2 cellular contexts compared by ENCODE assay signal in genomic region chr6:157790548-157791160, GRCh38.
TF ChIP-seq lines count a peak whose summit lies in the region.

No MANE protein-coding gene starts in this region.

TF ChIP-seq in IMR-90, 13 proteins besides CTCF, POLR2A, EP300 and RAD21:
- TF ChIP-seq NFE2L2 (IDR thresholded peaks at IDR 0.05; ENCODE audit: low read depth, low read length): no peak
- TF ChIP-seq RCOR1 (IDR thresholded peaks at IDR 0.05; ENCODE audit: insufficient replicate concordance, low read length): no peak
- TF ChIP-seq, protein P1, sequence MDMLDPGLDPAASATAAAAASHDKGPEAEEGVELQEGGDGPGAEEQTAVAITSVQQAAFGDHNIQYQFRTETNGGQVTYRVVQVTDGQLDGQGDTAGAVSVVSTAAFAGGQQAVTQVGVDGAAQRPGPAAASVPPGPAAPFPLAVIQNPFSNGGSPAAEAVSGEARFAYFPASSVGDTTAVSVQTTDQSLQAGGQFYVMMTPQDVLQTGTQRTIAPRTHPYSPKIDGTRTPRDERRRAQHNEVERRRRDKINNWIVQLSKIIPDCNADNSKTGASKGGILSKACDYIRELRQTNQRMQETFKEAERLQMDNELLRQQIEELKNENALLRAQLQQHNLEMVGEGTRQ (IDR thresholded peaks at IDR 0.05; ENCODE audit: low read depth, low read length): no peak
- no peak for TF ChIP-seq FOS (IDR thresholded peaks at IDR 0.05; ENCODE audit: low read depth, low read length)
- TF ChIP-seq BHLHE40 (IDR thresholded peaks at IDR 0.05; ENCODE audit: low read depth, low read length): no peak
- TF ChIP-seq SMC3 (IDR thresholded peaks at IDR 0.05; ENCODE audit: low read depth, low read length): no peak
- TF ChIP-seq RFX5 (IDR thresholded peaks at IDR 0.05; ENCODE audit: low read depth, low read length): no peak
- TF ChIP-seq MAFK (IDR thresholded peaks at IDR 0.05; ENCODE audit: low read depth, low read length): no peak
- no peak for TF ChIP-seq MXI1 (IDR thresholded peaks at IDR 0.05; ENCODE audit: borderline replicate concordance, low read depth, low read length)
- no peak for TF ChIP-seq CHD1 (IDR thresholded peaks at IDR 0.05; ENCODE audit: low read depth, low read length)
- TF ChIP-seq CEBPB (IDR thresholded peaks at IDR 0.05; ENCODE audit: low read depth, low read length): no peak
TF ChIP-seq in IMR-90: peak in this region for 0.

TF ChIP-seq in K562, 482 proteins besides CTCF, POLR2A, EP300 and RAD21 (continues in another document):
- TF ChIP-seq ZNF668 (CRISPR knock-in tag; IDR thresholded peaks at IDR 0.05): no peak
- TF ChIP-seq CC2D1A (IDR thresholded peaks at IDR 0.05): no peak
- TF ChIP-seq MAX (CRISPR knock-in tag; IDR thresholded peaks at IDR 0.05): no peak
- TF ChIP-seq CTBP1 (IDR thresholded peaks at IDR 0.05; ENCODE audit: borderline replicate concordance): peak; percentile 11; the same call in 1 of the 2 replicates
- no peak for TF ChIP-seq ADNP (tag; IDR thresholded peaks at IDR 0.05)
- no peak for TF ChIP-seq PHF20 (IDR thresholded peaks at IDR 0.05; ENCODE audit: partially characterized antibody)
- TF ChIP-seq HDAC1 (IDR thresholded peaks at IDR 0.05): 0 out of 4 replicates have a peak, but pooled peaks of 1 of the 2 experiments have one; percentile 25
- no peak for TF ChIP-seq ZNF3 (CRISPR knock-in tag; IDR thresholded peaks at IDR 0.05)
- no peak for TF ChIP-seq PRMT5 (CRISPR knock-in tag; IDR thresholded peaks at IDR 0.05)
- TF ChIP-seq HDAC2 (IDR thresholded peaks at IDR 0.05): no peak
- TF ChIP-seq ZNF282 (CRISPR knock-in tag; IDR thresholded peaks at IDR 0.05): no peak
- TF ChIP-seq SOX6 (IDR thresholded peaks at IDR 0.05): peak; percentile 58; the same call in 1 of the 2 replicates
- TF ChIP-seq SMAD4 (CRISPR knock-in tag; conservative IDR thresholded peaks at IDR 0.05): no peak
- no peak for TF ChIP-seq MCM7 (IDR thresholded peaks at IDR 0.05)
- no peak for TF ChIP-seq MXI1 (IDR thresholded peaks at IDR 0.05; ENCODE audit: low read depth, low read length)
- TF ChIP-seq ZNF717 (CRISPR knock-in tag; IDR thresholded peaks at IDR 0.05): no peak
- TF ChIP-seq, protein P2, sequence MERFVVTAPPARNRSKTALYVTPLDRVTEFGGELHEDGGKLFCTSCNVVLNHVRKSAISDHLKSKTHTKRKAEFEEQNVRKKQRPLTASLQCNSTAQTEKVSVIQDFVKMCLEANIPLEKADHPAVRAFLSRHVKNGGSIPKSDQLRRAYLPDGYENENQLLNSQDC (CRISPR knock-in tag; IDR thresholded peaks at IDR 0.05): no peak
- TF ChIP-seq, protein P3, sequence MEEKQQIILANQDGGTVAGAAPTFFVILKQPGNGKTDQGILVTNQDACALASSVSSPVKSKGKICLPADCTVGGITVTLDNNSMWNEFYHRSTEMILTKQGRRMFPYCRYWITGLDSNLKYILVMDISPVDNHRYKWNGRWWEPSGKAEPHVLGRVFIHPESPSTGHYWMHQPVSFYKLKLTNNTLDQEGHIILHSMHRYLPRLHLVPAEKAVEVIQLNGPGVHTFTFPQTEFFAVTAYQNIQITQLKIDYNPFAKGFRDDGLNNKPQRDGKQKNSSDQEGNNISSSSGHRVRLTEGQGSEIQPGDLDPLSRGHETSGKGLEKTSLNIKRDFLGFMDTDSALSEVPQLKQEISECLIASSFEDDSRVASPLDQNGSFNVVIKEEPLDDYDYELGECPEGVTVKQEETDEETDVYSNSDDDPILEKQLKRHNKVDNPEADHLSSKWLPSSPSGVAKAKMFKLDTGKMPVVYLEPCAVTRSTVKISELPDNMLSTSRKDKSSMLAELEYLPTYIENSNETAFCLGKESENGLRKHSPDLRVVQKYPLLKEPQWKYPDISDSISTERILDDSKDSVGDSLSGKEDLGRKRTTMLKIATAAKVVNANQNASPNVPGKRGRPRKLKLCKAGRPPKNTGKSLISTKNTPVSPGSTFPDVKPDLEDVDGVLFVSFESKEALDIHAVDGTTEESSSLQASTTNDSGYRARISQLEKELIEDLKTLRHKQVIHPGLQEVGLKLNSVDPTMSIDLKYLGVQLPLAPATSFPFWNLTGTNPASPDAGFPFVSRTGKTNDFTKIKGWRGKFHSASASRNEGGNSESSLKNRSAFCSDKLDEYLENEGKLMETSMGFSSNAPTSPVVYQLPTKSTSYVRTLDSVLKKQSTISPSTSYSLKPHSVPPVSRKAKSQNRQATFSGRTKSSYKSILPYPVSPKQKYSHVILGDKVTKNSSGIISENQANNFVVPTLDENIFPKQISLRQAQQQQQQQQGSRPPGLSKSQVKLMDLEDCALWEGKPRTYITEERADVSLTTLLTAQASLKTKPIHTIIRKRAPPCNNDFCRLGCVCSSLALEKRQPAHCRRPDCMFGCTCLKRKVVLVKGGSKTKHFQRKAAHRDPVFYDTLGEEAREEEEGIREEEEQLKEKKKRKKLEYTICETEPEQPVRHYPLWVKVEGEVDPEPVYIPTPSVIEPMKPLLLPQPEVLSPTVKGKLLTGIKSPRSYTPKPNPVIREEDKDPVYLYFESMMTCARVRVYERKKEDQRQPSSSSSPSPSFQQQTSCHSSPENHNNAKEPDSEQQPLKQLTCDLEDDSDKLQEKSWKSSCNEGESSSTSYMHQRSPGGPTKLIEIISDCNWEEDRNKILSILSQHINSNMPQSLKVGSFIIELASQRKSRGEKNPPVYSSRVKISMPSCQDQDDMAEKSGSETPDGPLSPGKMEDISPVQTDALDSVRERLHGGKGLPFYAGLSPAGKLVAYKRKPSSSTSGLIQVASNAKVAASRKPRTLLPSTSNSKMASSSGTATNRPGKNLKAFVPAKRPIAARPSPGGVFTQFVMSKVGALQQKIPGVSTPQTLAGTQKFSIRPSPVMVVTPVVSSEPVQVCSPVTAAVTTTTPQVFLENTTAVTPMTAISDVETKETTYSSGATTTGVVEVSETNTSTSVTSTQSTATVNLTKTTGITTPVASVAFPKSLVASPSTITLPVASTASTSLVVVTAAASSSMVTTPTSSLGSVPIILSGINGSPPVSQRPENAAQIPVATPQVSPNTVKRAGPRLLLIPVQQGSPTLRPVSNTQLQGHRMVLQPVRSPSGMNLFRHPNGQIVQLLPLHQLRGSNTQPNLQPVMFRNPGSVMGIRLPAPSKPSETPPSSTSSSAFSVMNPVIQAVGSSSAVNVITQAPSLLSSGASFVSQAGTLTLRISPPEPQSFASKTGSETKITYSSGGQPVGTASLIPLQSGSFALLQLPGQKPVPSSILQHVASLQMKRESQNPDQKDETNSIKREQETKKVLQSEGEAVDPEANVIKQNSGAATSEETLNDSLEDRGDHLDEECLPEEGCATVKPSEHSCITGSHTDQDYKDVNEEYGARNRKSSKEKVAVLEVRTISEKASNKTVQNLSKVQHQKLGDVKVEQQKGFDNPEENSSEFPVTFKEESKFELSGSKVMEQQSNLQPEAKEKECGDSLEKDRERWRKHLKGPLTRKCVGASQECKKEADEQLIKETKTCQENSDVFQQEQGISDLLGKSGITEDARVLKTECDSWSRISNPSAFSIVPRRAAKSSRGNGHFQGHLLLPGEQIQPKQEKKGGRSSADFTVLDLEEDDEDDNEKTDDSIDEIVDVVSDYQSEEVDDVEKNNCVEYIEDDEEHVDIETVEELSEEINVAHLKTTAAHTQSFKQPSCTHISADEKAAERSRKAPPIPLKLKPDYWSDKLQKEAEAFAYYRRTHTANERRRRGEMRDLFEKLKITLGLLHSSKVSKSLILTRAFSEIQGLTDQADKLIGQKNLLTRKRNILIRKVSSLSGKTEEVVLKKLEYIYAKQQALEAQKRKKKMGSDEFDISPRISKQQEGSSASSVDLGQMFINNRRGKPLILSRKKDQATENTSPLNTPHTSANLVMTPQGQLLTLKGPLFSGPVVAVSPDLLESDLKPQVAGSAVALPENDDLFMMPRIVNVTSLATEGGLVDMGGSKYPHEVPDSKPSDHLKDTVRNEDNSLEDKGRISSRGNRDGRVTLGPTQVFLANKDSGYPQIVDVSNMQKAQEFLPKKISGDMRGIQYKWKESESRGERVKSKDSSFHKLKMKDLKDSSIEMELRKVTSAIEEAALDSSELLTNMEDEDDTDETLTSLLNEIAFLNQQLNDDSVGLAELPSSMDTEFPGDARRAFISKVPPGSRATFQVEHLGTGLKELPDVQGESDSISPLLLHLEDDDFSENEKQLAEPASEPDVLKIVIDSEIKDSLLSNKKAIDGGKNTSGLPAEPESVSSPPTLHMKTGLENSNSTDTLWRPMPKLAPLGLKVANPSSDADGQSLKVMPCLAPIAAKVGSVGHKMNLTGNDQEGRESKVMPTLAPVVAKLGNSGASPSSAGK (IDR thresholded peaks at IDR 0.05): no peak
- TF ChIP-seq CHD2 (IDR thresholded peaks at IDR 0.05; ENCODE audit: low read depth, low read length): no peak
- TF ChIP-seq, protein P4, sequence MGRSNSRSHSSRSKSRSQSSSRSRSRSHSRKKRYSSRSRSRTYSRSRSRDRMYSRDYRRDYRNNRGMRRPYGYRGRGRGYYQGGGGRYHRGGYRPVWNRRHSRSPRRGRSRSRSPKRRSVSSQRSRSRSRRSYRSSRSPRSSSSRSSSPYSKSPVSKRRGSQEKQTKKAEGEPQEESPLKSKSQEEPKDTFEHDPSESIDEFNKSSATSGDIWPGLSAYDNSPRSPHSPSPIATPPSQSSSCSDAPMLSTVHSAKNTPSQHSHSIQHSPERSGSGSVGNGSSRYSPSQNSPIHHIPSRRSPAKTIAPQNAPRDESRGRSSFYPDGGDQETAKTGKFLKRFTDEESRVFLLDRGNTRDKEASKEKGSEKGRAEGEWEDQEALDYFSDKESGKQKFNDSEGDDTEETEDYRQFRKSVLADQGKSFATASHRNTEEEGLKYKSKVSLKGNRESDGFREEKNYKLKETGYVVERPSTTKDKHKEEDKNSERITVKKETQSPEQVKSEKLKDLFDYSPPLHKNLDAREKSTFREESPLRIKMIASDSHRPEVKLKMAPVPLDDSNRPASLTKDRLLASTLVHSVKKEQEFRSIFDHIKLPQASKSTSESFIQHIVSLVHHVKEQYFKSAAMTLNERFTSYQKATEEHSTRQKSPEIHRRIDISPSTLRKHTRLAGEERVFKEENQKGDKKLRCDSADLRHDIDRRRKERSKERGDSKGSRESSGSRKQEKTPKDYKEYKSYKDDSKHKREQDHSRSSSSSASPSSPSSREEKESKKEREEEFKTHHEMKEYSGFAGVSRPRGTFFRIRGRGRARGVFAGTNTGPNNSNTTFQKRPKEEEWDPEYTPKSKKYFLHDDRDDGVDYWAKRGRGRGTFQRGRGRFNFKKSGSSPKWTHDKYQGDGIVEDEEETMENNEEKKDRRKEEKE (IDR thresholded peaks at IDR 0.05; ENCODE audit: borderline replicate concordance in 1 of 2, control insufficient read depth in 1 of 2, low read depth in 2 of 2, low read length in 1 of 2): no peak
- peak; percentile 32; the same call in 1 of the 2 replicates for TF ChIP-seq EGR1 (conservative IDR thresholded peaks at IDR 0.05)
- no peak for TF ChIP-seq NFE2 (IDR thresholded peaks at IDR 0.05; ENCODE audit: low read depth)
- TF ChIP-seq ZNF143 (CRISPR knock-in tag; IDR thresholded peaks at IDR 0.05): no peak
- TF ChIP-seq IFI16 (CRISPR knock-in tag; IDR thresholded peaks at IDR 0.05): no peak
- TF ChIP-seq ZKSCAN8 (CRISPR knock-in tag; IDR thresholded peaks at IDR 0.05): no peak
- TF ChIP-seq ZEB2 (IDR thresholded peaks at IDR 0.05): no peak
- TF ChIP-seq HES1 (IDR thresholded peaks at IDR 0.05; ENCODE audit: low read depth): no peak
- TF ChIP-seq, protein P5, sequence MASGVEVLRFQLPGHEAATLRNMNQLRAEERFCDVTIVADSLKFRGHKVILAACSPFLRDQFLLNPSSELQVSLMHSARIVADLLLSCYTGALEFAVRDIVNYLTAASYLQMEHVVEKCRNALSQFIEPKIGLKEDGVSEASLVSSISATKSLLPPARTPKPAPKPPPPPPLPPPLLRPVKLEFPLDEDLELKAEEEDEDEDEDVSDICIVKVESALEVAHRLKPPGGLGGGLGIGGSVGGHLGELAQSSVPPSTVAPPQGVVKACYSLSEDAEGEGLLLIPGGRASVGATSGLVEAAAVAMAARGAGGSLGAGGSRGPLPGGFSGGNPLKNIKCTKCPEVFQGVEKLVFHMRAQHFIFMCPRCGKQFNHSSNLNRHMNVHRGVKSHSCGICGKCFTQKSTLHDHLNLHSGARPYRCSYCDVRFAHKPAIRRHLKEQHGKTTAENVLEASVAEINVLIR (CRISPR knock-in tag; IDR thresholded peaks at IDR 0.05): no peak
- TF ChIP-seq, protein P6, sequence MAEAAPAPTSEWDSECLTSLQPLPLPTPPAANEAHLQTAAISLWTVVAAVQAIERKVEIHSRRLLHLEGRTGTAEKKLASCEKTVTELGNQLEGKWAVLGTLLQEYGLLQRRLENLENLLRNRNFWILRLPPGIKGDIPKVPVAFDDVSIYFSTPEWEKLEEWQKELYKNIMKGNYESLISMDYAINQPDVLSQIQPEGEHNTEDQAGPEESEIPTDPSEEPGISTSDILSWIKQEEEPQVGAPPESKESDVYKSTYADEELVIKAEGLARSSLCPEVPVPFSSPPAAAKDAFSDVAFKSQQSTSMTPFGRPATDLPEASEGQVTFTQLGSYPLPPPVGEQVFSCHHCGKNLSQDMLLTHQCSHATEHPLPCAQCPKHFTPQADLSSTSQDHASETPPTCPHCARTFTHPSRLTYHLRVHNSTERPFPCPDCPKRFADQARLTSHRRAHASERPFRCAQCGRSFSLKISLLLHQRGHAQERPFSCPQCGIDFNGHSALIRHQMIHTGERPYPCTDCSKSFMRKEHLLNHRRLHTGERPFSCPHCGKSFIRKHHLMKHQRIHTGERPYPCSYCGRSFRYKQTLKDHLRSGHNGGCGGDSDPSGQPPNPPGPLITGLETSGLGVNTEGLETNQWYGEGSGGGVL (CRISPR knock-in tag; IDR thresholded peaks at IDR 0.05): no peak
- no peak for TF ChIP-seq RBM17 (IDR thresholded peaks at IDR 0.05; ENCODE audit: borderline replicate concordance, low read depth, low read length)
- no peak for TF ChIP-seq KLF13 (tag; IDR thresholded peaks at IDR 0.05; ENCODE audit: borderline replicate concordance, low read depth)
- no peak for TF ChIP-seq PML (IDR thresholded peaks at IDR 0.05; ENCODE audit: low read length)
- TF ChIP-seq PCBP1 (IDR thresholded peaks at IDR 0.05; ENCODE audit: low read depth, low read length, poor library complexity, severe bottlenecking): no peak
- peak; percentile 23; the same call in 1 of the 2 replicates for TF ChIP-seq TCF3 (CRISPR knock-in tag; IDR thresholded peaks at IDR 0.05)
- TF ChIP-seq ZNF707 (CRISPR knock-in tag; conservative IDR thresholded peaks at IDR 0.05): peak; percentile 53; the same call in 1 of the 2 replicates
